12 cellular contexts compared by ENCODE assay signal in the genomic region with DNA sequence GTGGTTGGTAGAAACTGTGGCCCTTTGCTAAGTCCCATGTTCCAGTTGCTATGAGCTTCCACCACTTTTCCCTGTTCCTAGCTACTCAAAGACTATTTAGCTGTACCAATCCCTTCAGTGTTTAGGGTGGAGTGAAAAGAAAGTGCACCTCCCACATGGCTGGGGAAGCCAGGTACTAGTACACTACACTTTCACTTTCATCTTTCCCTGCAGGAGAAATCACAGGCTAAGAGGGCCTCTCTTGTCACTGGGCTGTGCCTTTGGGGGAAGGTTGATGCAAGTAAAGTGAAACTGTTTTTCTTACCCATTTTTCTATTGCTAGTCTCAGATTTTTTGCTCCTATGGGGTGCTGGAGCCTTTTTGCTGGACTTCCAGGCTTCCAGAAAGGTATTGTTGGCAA. TPM values are rescaled to one million over a fixed set of nuclear protein-coding genes. Genes with fewer than 3 reads are reported as not detected.
A peak's percentile ranks its signal among the peaks of the same experiment; 100 is the strongest.
DNase-seq lines count a peak whose midpoint lies in the region; ATAC-seq lines count a peak whose summit lies in the region.
"Had no signal": no experiment of that assay in that cellular context is flagged by ENCODE, and none has a peak within 500 bp of the region (broad histone marks: within the 10 kb centered on the region; RNA-seq: fewer than 3 reads in every experiment).

No MANE protein-coding gene starts in this region.

- CTCF ChIA-PET in T-cell (lab: Charles Lee): no interaction called here

- peaks cover 16% of the 10 kb centered on the region for H3K36me3 Mint-ChIP-seq in T-cell

- H3K27ac Mint-ChIP-seq in T-cell: peak overlapping the region in 1 of 2 donors; percentile 71
- H3K27ac Mint-ChIP-seq: dendritic cell treated with granulocyte-macrophage colony-stimulating factor and Interleukin-4, amounts not matched to agents 40 ng/mL and 50 ng/mL, for 4 days had no signal

- peaks cover 4 to 6% of the 10 kb centered on the region in 2 donors for H3K27me3 Mint-ChIP-seq in T-cell

- H3K4me3 Mint-ChIP-seq in T-cell: peak overlapping the region in 2 of 3 donors; percentile 28 to 37
- H3K4me3 Mint-ChIP-seq: dendritic cell treated with granulocyte-macrophage colony-stimulating factor and Interleukin-4, amounts not matched to agents 40 ng/mL and 50 ng/mL, for 4 days had no signal

- H3K9me3 Mint-ChIP-seq in T-cell: peaks cover 14 to 28% (median 15%) of the 10 kb centered on the region in 3 donors

- ATAC-seq in GM18868 (IDR thresholded peaks at IDR 0.05; ENCODE audit: unreplicated experiment) (peak; percentile 57), T-cell (replicated peaks in 1 of 4) (peak; percentile 30 to 72 (median 46)), HG02970 (IDR thresholded peaks at IDR 0.05; ENCODE audit: low FRiP score, unreplicated experiment) (no peak), HG02884 (IDR thresholded peaks at IDR 0.05; ENCODE audit: unreplicated experiment) (no peak)
- ATAC-seq: Panc1 had no signal

- DNase-seq in A172 (ENCODE audit: low spot score): peak; percentile 30
- no peak for DNase-seq in T-cell
- peak; percentile 5 for DNase-seq in fibroblast of the conjunctiva (ENCODE audit: low read depth)
- no peak for DNase-seq in T-helper 9 cell
- DNase-seq in ecto neural progenitor cell (ENCODE audit: low spot score): no peak
- DNase-seq: BE2C, hypothalamus had no signal

- peaks cover 19 to 30% (median 24%) of the 10 kb centered on the region in 3 donors for H3K4me1 Mint-ChIP-seq in T-cell

- POLR2A ChIA-PET in T-cell (lab: Charles Lee): no interaction called here

RNA-seq across cellular contexts. Expression of a gene that starts 33.5 kb away (rescaled TPM):
- total RNA-seq in A172 (2014; rRNA removed; shearing (Covaris generic)): 446 and 553 TPM in 2 replicates
- total RNA-seq in T-cell: 10 to 100 TPM in 1 of 5 donors, 1 to 10 TPM in 4; 8.6 to 13.1 (median 9.2) TPM

RNA-seq across cellular contexts. Expression of a gene that starts 40.8 kb away (rescaled TPM):
- total RNA-seq in A172 (2014; rRNA removed; shearing (Covaris generic)): 33.2 and 33.8 TPM in 2 replicates
- total RNA-seq in T-cell: 100 to 1,000 TPM in 2 of 5 donors, 10 to 100 TPM in 3; 78.8 to 132 (median 87.5) TPM

Comparison
In these comparisons a context has a peak if more than half of its experiments do, and no peak if none do; other contexts are left out.
1. DNase-seq: peak in A172 (single experiment) and fibroblast of the conjunctiva (single experiment); none in T-cell (0 of 34), T-helper 9 cell (single experiment) and ecto neural progenitor cell (single experiment).
2. ATAC-seq: peak in GM18868 (single experiment) and T-cell (4 of 4); none in HG02970 (single experiment) and HG02884 (single experiment).
3. RNA of a gene that starts 33.5 kb away (total RNA-seq): 446 to 553 TPM in A172; 8.6 to 13.1 TPM in T-cell; every median in the first group is over 10 times any median in the second.